ENCODE assay signal across 18 cellular contexts in genomic region chr11:78207532-78208256, GRCh38. TPM values are rescaled to one million over a fixed set of nuclear protein-coding genes. Genes with fewer than 3 reads are reported as not detected.
DNase-seq lines count a peak whose midpoint lies in the region; ATAC-seq, FAIRE-seq and TF ChIP-seq lines count a peak whose summit lies in the region.
"Had no signal": no experiment of that assay in that cellular context is flagged by ENCODE, and none has a peak within 500 bp of the region (broad histone marks: within the 10 kb centered on the region; RNA-seq: fewer than 3 reads in every experiment).

No MANE protein-coding gene starts in this region.

- no TSS peak for BruUV-seq in HepG2 (replicated peaks; lab: Mats Ljungman, UMichigan)

- TF ChIP-seq POLR2A in HepG2 (IDR thresholded peaks at IDR 0.05; ENCODE audit: insufficient read depth in 1 of 2, low read depth in 2 of 2, low read length in 2 of 2) (no peak), right lobe of liver (IDR thresholded peaks at IDR 0.05) (no peak)

- H3K9ac ChIP-seq in HepG2 (ENCODE audit: insufficient read depth, low read depth, low read length) (no peak overlapping the region), SK-N-SH (no peak overlapping the region)

- H3K9me2 ChIP-seq in SK-N-SH, result no peaks in the 10 kb centered on the region

- TF ChIP-seq EP300 in HepG2 (IDR thresholded peaks at IDR 0.05; ENCODE audit: low read depth in 2 of 2, low read length in 2 of 2), result no peak
- no peak for TF ChIP-seq EP300 in HepG2 (CRISPR knock-in tag; IDR thresholded peaks at IDR 0.05; ENCODE audit: borderline replicate concordance)
- peak in 1 of 2 experiments; percentile 5; a peak in 1 of 4 replicates for TF ChIP-seq EP300 in SK-N-SH (IDR thresholded peaks at IDR 0.05; ENCODE audit: borderline replicate concordance in 1 of 2, low read depth in 1 of 2, low read length in 1 of 2)

- TF ChIP-seq CTCF in HepG2 (CRISPR knock-in tag; IDR thresholded peaks at IDR 0.05) (no peak), right lobe of liver (IDR thresholded peaks at IDR 0.05) (no peak), SK-N-SH (IDR thresholded peaks at IDR 0.05) (no peak), endothelial cell (IDR thresholded peaks at IDR 0.05; ENCODE audit: unreplicated experiment) (no peak)

- H3K27ac ChIP-seq in HepG2 (ENCODE audit: extremely low read length, insufficient read depth, low read length) (peak overlapping the region; percentile 31), right lobe of liver (no peak overlapping the region), SK-N-SH (ENCODE audit: low read depth in 2 of 2, low read length in 1 of 2) (peak overlapping the region in 1 of 2 experiments; percentile 92; a peak in 2 of 4 replicates)

- H3K4me2 ChIP-seq in HepG2 (ENCODE audit: low read depth, low read length) (no peak overlapping the region), SK-N-SH (no peak overlapping the region)

- CTCF ChIA-PET in HepG2 (lab: Yijun Ruan, JAX; ENCODE audit: low intra/inter-chr PET ratio, low total read pairs) (no interaction called here), SK-N-SH (lab: Yijun Ruan, JAX) (interaction anchor here (0.7 to 1.8 kb wide), 8 partner anchors 8 to 1306 kb away, joined by 3 to 8 read pairs (median 4); no protein-coding TSS in a partner anchor)

- TF ChIP-seq RAD21 in HepG2 (CRISPR knock-in tag; IDR thresholded peaks at IDR 0.05) (no peak), SK-N-SH (IDR thresholded peaks at IDR 0.05; ENCODE audit: low read length) (0 out of 2 replicates have a peak, but pooled peaks have one; percentile 19)

- H3K79me2 ChIP-seq in HepG2 (ENCODE audit: insufficient read depth, low read length) (no peaks in the 10 kb centered on the region), SK-N-SH (ENCODE audit: insufficient read depth) (peaks cover 16% of the 10 kb centered on the region)

- H3K36me3 ChIP-seq in HepG2 (replicated peaks in 1 of 2; ENCODE audit: control insufficient read depth in 1 of 2, insufficient read depth in 2 of 2, low read length in 2 of 2) (peaks cover 8 to 28% of the 10 kb centered on the region in 2 experiments; a peak in 3 of 5 replicates), right lobe of liver (peaks cover 0 to 15% (median 6%) of the 10 kb centered on the region in 4 donors), SK-N-SH (replicated peaks in 1 of 2; ENCODE audit: control insufficient read depth in 1 of 2, insufficient read depth in 2 of 2, low read length in 1 of 2) (peaks cover 15 to 18% of the 10 kb centered on the region in 2 experiments)
- H3K36me3 ChIP-seq: MG63 had no signal

- H3K4me1 Mint-ChIP-seq in endothelial cell (ENCODE audit: unreplicated experiment) (peaks cover 47% of the 10 kb centered on the region), immature natural killer cell (peaks cover 6 to 7% of the 10 kb centered on the region in 2 donors)
- H3K4me1 Mint-ChIP-seq in stimulated activated effector memory CD8-positive, alpha-beta T cell treated with anti-CD3 and anti-CD28 coated beads, Interleukin-12 subunit alpha, Interleukin-12 subunit beta, amount 100 ng/mL, for 72 hours, result peaks cover 17% of the 10 kb centered on the region

- in situ Hi-C loops in HepG2 (cut with HindIII; ENCODE audit: extremely low pct_ligation_motif_present, low pct_unique_long_range_greater_than_20kb), result no loop called here

- H2AFZ ChIP-seq in HepG2 (ENCODE audit: low read length) (no peak overlapping the region), SK-N-SH (ENCODE audit: low read depth) (no peak overlapping the region)

- POLR2A ChIA-PET in HepG2 (lab: Yijun Ruan, JAX), result interaction anchor here (1.5 kb wide), 1 partner anchor 69 kb away, joined by 3 read pairs; the partner anchor contains the start of gene ALG8
- POLR2A ChIA-PET in SK-N-SH (lab: Yijun Ruan, JAX), result interaction anchor here (0.7 to 1.0 kb wide), 2 partner anchors 9 to 19 kb away, joined by 3 read pairs; partner anchors contain the start of genes KCTD21 and USP35

- H3K36me3 Mint-ChIP-seq in endothelial cell (ENCODE audit: low read depth, unreplicated experiment) (peaks cover 66% of the 10 kb centered on the region), immature natural killer cell (peaks cover 12 to 26% (median 20%) of the 10 kb centered on the region in 3 donors)
- no peaks in the 10 kb centered on the region for H3K36me3 Mint-ChIP-seq in stimulated activated effector memory CD8-positive, alpha-beta T cell treated with anti-CD3 and anti-CD28 coated beads, Interleukin-12 subunit alpha, Interleukin-12 subunit beta, amount 100 ng/mL, for 72 hours

- H3K9me3 ChIP-seq in HepG2 (ENCODE audit: low read length) (no peaks in the 10 kb centered on the region), right lobe of liver (no peaks in the 10 kb centered on the region), SK-N-SH (no peaks in the 10 kb centered on the region)
- H3K9me3 ChIP-seq: MG63 had no signal

- H3K4me3 ChIP-seq in HepG2 (replicated peaks in 1 of 3; ENCODE audit: insufficient read depth in 1 of 3, low read depth in 2 of 3, low read length in 3 of 3) (no peak overlapping the region), right lobe of liver (no peak overlapping the region), SK-N-SH (ENCODE audit: low read depth in 2 of 2, low read length in 1 of 2) (no peak overlapping the region)
- H3K4me3 ChIP-seq: MG63 had no signal

- H3K27me3 Mint-ChIP-seq in endothelial cell (ENCODE audit: unreplicated experiment) (peaks cover 41% of the 10 kb centered on the region), immature natural killer cell (ENCODE audit: low read depth in 3 of 3) (peaks cover 0 to 5% (median under 1%) of the 10 kb centered on the region in 3 donors)
- H3K27me3 Mint-ChIP-seq: CD4-positive, CD25-positive, alpha-beta regulatory T cell had no signal

- DNase-seq in HepG2 (ENCODE audit: low spot score), result no peak
- no peak for DNase-seq in right lobe of liver
- peak; percentile 91 for DNase-seq in SK-N-SH
- no peak for DNase-seq in endothelial cell (ENCODE audit: low spot score)
- DNase-seq in stimulated activated effector memory CD8-positive, alpha-beta T cell treated with anti-CD3 and anti-CD28 coated beads, Interleukin-12 subunit alpha, Interleukin-12 subunit beta, amount 100 ng/mL, for 72 hours (ENCODE audit: low spot score in 2 of 2), result no peak
- no peak for DNase-seq in GF-D8 (lab: John Stamatoyannopoulos, UW)
- no peak for DNase-seq in NK-92 (lab: John Stamatoyannopoulos, UW; ENCODE audit: unreplicated experiment)
- DNase-seq in immature natural killer cell, result no peak
- DNase-seq: CD4-positive, CD25-positive, alpha-beta regulatory T cell; DMS79 treated with DMSO at 0.1 percent for 48 hours; GDM1; GOT3; MG63; NCI-H1092 treated with DMSO at 0.1 percent for 48 hours; NCI-H1694 treated with DMSO at 0.1 percent for 48 hours; NCI-H446 treated with DMSO at 0.1 percent for 48 hours; NCI-H774 had no signal

- H3K27ac Mint-ChIP-seq in endothelial cell (ENCODE audit: unreplicated experiment) (peak overlapping the region; percentile 71), immature natural killer cell (no peak overlapping the region)
- H3K27ac Mint-ChIP-seq in stimulated activated effector memory CD8-positive, alpha-beta T cell treated with anti-CD3 and anti-CD28 coated beads, Interleukin-12 subunit alpha, Interleukin-12 subunit beta, amount 100 ng/mL, for 72 hours, result peak overlapping the region; percentile 67

- ATAC-seq in HepG2, result no peak
- ATAC-seq in right lobe of liver, result no peak
- no peak for ATAC-seq in stimulated activated effector memory CD8-positive, alpha-beta T cell treated with anti-CD3 and anti-CD28 coated beads, Interleukin-12 subunit alpha, Interleukin-12 subunit beta, amount 100 ng/mL, for 72 hours
- ATAC-seq: Right ventricle myocardium inferior had no signal

- FAIRE-seq in HepG2 (lab: Jason Lieb, UNC), result no peak

- H3K9me3 Mint-ChIP-seq in endothelial cell (ENCODE audit: unreplicated experiment) (no peaks in the 10 kb centered on the region), immature natural killer cell (no peaks in the 10 kb centered on the region)
- no peaks in the 10 kb centered on the region for H3K9me3 Mint-ChIP-seq in stimulated activated effector memory CD8-positive, alpha-beta T cell treated with anti-CD3 and anti-CD28 coated beads, Interleukin-12 subunit alpha, Interleukin-12 subunit beta, amount 100 ng/mL, for 72 hours

- no peaks in the 10 kb centered on the region for H3F3A ChIP-seq in SK-N-SH (replicated peaks; ENCODE audit: insufficient read depth)

- peaks cover 30% of the 10 kb centered on the region for H3K4me1 ChIP-seq in HepG2 (ENCODE audit: insufficient read depth, low read length)
- no peaks in the 10 kb centered on the region for H3K4me1 ChIP-seq in right lobe of liver
- peaks cover 0 to 29% of the 10 kb centered on the region in 2 experiments; a peak in 1 of 4 replicates for H3K4me1 ChIP-seq in SK-N-SH (ENCODE audit: control insufficient read depth in 1 of 2, insufficient read depth in 2 of 2, low read depth in 1 of 2, low read length in 1 of 2)

- WGBS in HepG2 (ENCODE audit: low lambda C conversion rate), result 84% methylated on average over 8 of the region's 11 CpGs
- 91% methylated on average over 8 of the region's 11 CpGs for WGBS in right lobe of liver (ENCODE audit: insufficient coverage, low coverage, low lambda C conversion rate, missing lambda C conversion rate)
- 70% methylated on average over 11 of the region's 11 CpGs for WGBS in SK-N-SH (ENCODE audit: low lambda C conversion rate)

- H3K4me3 Mint-ChIP-seq in endothelial cell (ENCODE audit: unreplicated experiment) (peak overlapping the region; percentile 47), immature natural killer cell (no peak overlapping the region)
- no peak overlapping the region for H3K4me3 Mint-ChIP-seq in stimulated activated effector memory CD8-positive, alpha-beta T cell treated with anti-CD3 and anti-CD28 coated beads, Interleukin-12 subunit alpha, Interleukin-12 subunit beta, amount 100 ng/mL, for 72 hours
- H3K4me3 Mint-ChIP-seq: CD4-positive, CD25-positive, alpha-beta regulatory T cell had no signal

- no peaks in the 10 kb centered on the region for H4K20me1 ChIP-seq in HepG2 (ENCODE audit: insufficient read depth, low read length)
- peaks cover 3% of the 10 kb centered on the region; the same call in 1 of the 2 replicates for H4K20me1 ChIP-seq in SK-N-SH (ENCODE audit: insufficient read depth)

- no peaks in the 10 kb centered on the region for H3K27me3 ChIP-seq in HepG2 (ENCODE audit: control insufficient read depth in 1 of 2, insufficient read depth in 2 of 2, low read length in 2 of 2)
- no peaks in the 10 kb centered on the region for H3K27me3 ChIP-seq in right lobe of liver
- no peaks in the 10 kb centered on the region for H3K27me3 ChIP-seq in SK-N-SH (ENCODE audit: insufficient read depth)
- H3K27me3 ChIP-seq: MG63 had no signal

- intact Hi-C loops in HepG2 (cut with micrococcal nuclease; ENCODE audit: unreplicated experiment), result loop anchor here (1.0 kb wide), 1 partner anchor 49 kb away; no protein-coding TSS in a partner anchor
- intact Hi-C loops in right lobe of liver (cut with DNase I), result no loop called here

RNA-seq across cellular contexts. Expression of gene USP35, which starts 19.0 kb away (rescaled TPM):
- total RNA-seq in HepG2 (2016; rRNA removed; fragmentation: Illumina TruSeq; extraction: Trizol), result 1.8 and 4.6 TPM in 2 replicates
- 0.71 and 0.88 TPM in 2 replicates for total RNA-seq in HepG2 (2016; cell fraction: cytosol; rRNA removed; fragmentation: Illumina TruSeq; extraction: Trizol; ENCODE audit: low read depth)
- total RNA-seq in HepG2 (2016; cell fraction: insoluble cytoplasmic fraction; rRNA removed; fragmentation: Illumina TruSeq; extraction: Trizol), result 1.7 and 4.5 TPM in 2 replicates
- total RNA-seq in HepG2 (2016; cell fraction: membrane; rRNA removed; fragmentation: Illumina TruSeq; extraction: Trizol), result 0.93 and 1.1 TPM in 2 replicates
- 5.7 and 7.4 TPM in 2 replicates for total RNA-seq in HepG2 (2016; cell fraction: nucleus; rRNA removed; fragmentation: Illumina TruSeq; extraction: Trizol)
- 7.7 and 11.1 TPM in 2 replicates for polyA plus RNA-seq in HepG2 (2011; rRNA removed)
- polyA plus RNA-seq in HepG2 (2011; cell fraction: cytosol; rRNA removed), result 4.0 and 5.2 TPM in 2 replicates
- 56.5 and 58.1 TPM in 2 replicates for polyA plus RNA-seq in HepG2 (2011; cell fraction: nucleus; rRNA removed)
- polyA plus RNA-seq in HepG2 (2012), result 4.1 and 5.5 TPM in 2 replicates
- 0.20 and 0.27 TPM in 2 replicates for polyA plus RNA-seq in HepG2 (2016; cell fraction: cytosol; fragmentation: Illumina TruSeq; extraction: Trizol; ENCODE audit: low read depth)
- polyA plus RNA-seq in HepG2 (2016; cell fraction: insoluble cytoplasmic fraction; fragmentation: Illumina TruSeq; extraction: Trizol; ENCODE audit: low read depth), result 1.4 and 2.7 TPM in 2 replicates
- polyA plus RNA-seq in HepG2 (2016; cell fraction: membrane; fragmentation: Illumina TruSeq; extraction: Trizol; ENCODE audit: low read depth), result 0.61 and 0.63 TPM in 2 replicates
- polyA plus RNA-seq in HepG2 (2016; cell fraction: nucleus; fragmentation: Illumina TruSeq; extraction: Trizol; ENCODE audit: insufficient read depth, low read depth), result 10.1 and 12.3 TPM in 2 replicates
- 5.1 and 12.7 TPM in 2 replicates for polyA minus RNA-seq in HepG2 (2011; rRNA and poly(A)+ RNA removed; ENCODE audit: low replicate concordance)
- polyA minus RNA-seq in HepG2 (2011; cell fraction: cytosol; rRNA and poly(A)+ RNA removed), result 2.4 and 3.2 TPM in 2 replicates
- polyA minus RNA-seq in HepG2 (2011; cell fraction: nucleus; rRNA and poly(A)+ RNA removed), result 17.3 and 18.0 TPM in 2 replicates
- 10 to 100 TPM in 1 of 6 experiments, 1 to 10 TPM in 5; 5.3 to 10.1 (median 7.9) TPM for total RNA-seq in right lobe of liver
- 8.0 and 8.4 TPM in 2 replicates for polyA plus RNA-seq in SK-N-SH (2012; rRNA removed)
- 4.4 and 5.3 TPM in 2 replicates for polyA plus RNA-seq in SK-N-SH (2012; cell fraction: cytosol; rRNA removed)
- polyA plus RNA-seq in SK-N-SH (2012; cell fraction: nucleus; rRNA removed), result 32.8 and 39.6 TPM in 2 replicates
- 26.0 TPM for total RNA-seq in endothelial cell (ENCODE audit: unreplicated experiment)
- polyA plus RNA-seq in immature natural killer cell, result under 1 TPM in 2 of 3 donors, not detected in 1; 0.20 to 0.27 TPM

RNA-seq across cellular contexts. Expression of gene KCTD21, which starts 19.3 kb away (rescaled TPM):
- 3.1 and 3.9 TPM in 2 replicates for total RNA-seq in HepG2 (2016; rRNA removed; fragmentation: Illumina TruSeq; extraction: Trizol)
- total RNA-seq in HepG2 (2016; cell fraction: cytosol; rRNA removed; fragmentation: Illumina TruSeq; extraction: Trizol; ENCODE audit: low read depth), result 0.97 and 1.3 TPM in 2 replicates
- total RNA-seq in HepG2 (2016; cell fraction: insoluble cytoplasmic fraction; rRNA removed; fragmentation: Illumina TruSeq; extraction: Trizol), result 3.3 and 4.3 TPM in 2 replicates
- total RNA-seq in HepG2 (2016; cell fraction: membrane; rRNA removed; fragmentation: Illumina TruSeq; extraction: Trizol), result 3.1 TPM in 2 replicates
- total RNA-seq in HepG2 (2016; cell fraction: nucleus; rRNA removed; fragmentation: Illumina TruSeq; extraction: Trizol), result 1.3 and 1.6 TPM in 2 replicates
- polyA plus RNA-seq in HepG2 (2011; rRNA removed), result 13.2 and 13.5 TPM in 2 replicates
- 11.0 and 13.8 TPM in 2 replicates for polyA plus RNA-seq in HepG2 (2011; cell fraction: cytosol; rRNA removed)
- 5.4 and 6.0 TPM in 2 replicates for polyA plus RNA-seq in HepG2 (2011; cell fraction: nucleus; rRNA removed)
- polyA plus RNA-seq in HepG2 (2012), result 6.6 and 9.3 TPM in 2 replicates
- polyA plus RNA-seq in HepG2 (2016; cell fraction: cytosol; fragmentation: Illumina TruSeq; extraction: Trizol; ENCODE audit: low read depth), result 1.2 and 1.4 TPM in 2 replicates
- 4.8 and 5.3 TPM in 2 replicates for polyA plus RNA-seq in HepG2 (2016; cell fraction: insoluble cytoplasmic fraction; fragmentation: Illumina TruSeq; extraction: Trizol; ENCODE audit: low read depth)
- 2.5 and 3.1 TPM in 2 replicates for polyA plus RNA-seq in HepG2 (2016; cell fraction: membrane; fragmentation: Illumina TruSeq; extraction: Trizol; ENCODE audit: low read depth)
- polyA plus RNA-seq in HepG2 (2016; cell fraction: nucleus; fragmentation: Illumina TruSeq; extraction: Trizol; ENCODE audit: insufficient read depth, low read depth), result 3.6 and 4.7 TPM in 2 replicates
- polyA minus RNA-seq in HepG2 (2011; rRNA and poly(A)+ RNA removed; ENCODE audit: low replicate concordance), result 14.8 and 38.3 TPM in 2 replicates
- 8.7 and 11.6 TPM in 2 replicates for polyA minus RNA-seq in HepG2 (2011; cell fraction: cytosol; rRNA and poly(A)+ RNA removed)
- 5.3 and 6.6 TPM in 2 replicates for polyA minus RNA-seq in HepG2 (2011; cell fraction: nucleus; rRNA and poly(A)+ RNA removed)
- total RNA-seq in right lobe of liver, result 10 to 100 TPM in 5 of 6 experiments, 1 to 10 TPM in 1; 9.6 to 15.6 (median 11.9) TPM
- polyA plus RNA-seq in SK-N-SH (2012; rRNA removed), result 5.0 and 7.5 TPM in 2 replicates
- 4.9 and 5.3 TPM in 2 replicates for polyA plus RNA-seq in SK-N-SH (2012; cell fraction: cytosol; rRNA removed)
- 5.3 and 12.7 TPM in 2 replicates for polyA plus RNA-seq in SK-N-SH (2012; cell fraction: nucleus; rRNA removed)
- 11.4 TPM for total RNA-seq in endothelial cell (ENCODE audit: unreplicated experiment)
- 1 to 10 TPM in 1 of 3 donors, under 1 TPM in 1, not detected in 1; 0.44 to 1.1 TPM for polyA plus RNA-seq in immature natural killer cell

Comparison
In these comparisons a context has a peak if more than half of its experiments do, and no peak if none do; other contexts are left out.
1. H3K27ac Mint-ChIP-seq: peak in endothelial cell (single experiment) and stimulated activated effector memory CD8-positive, alpha-beta T cell treated with anti-CD3 and anti-CD28 coated beads, Interleukin-12 subunit alpha, Interleukin-12 subunit beta, amount 100 ng/mL, for 72 hours (single experiment); none in immature natural killer cell (0 of 6).
2. Of the 25 proteins assayed by ChIP-seq in both HepG2 and SK-N-SH: peak only in HepG2: none; only in SK-N-SH: MXI1, RAD21 and TCF12; in both: none; in neither: 21; mixed calls (peak in some experiments, not most) for 1.